In genomic region chr22:29715240-29715639, GRCh38 we compare ENCODE assay signal across 1 cellular context.
TF ChIP-seq lines count a peak whose summit lies in the region.

No MANE protein-coding gene starts in this region.

TF ChIP-seq in HepG2, 621 proteins besides CTCF, POLR2A, EP300 and RAD21:
- TF ChIP-seq ZBTB33 (CRISPR knock-in tag; IDR thresholded peaks at IDR 0.05) (0 out of 2 replicates have a peak, but pooled peaks have one; percentile 18), ZMAT5 (CRISPR knock-in tag; IDR thresholded peaks at IDR 0.05; ENCODE audit: borderline replicate concordance, low read depth) (no peak), TCF7 (IDR thresholded peaks at IDR 0.05; ENCODE audit: low read depth) (no peak)
TF ChIP-seq in HepG2: peak in this region for 1.
